ENCODE assay signal across 8 cellular contexts in the genomic region with DNA sequence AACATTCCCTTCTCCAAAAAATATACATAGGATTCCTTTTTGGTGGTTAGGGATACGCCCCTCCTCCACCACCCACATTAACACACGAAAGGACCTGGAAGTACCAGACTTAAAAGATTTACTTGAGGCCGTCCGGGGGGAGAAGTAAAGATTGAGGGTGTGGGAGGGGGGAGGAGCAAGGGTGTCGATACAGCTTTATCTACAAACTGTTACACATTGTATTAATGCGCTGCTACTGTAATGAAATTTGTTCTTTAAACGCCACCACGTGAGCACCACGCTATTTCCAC. TPM values are rescaled to one million over a fixed set of nuclear protein-coding genes. Genes with fewer than 3 reads are reported as not detected.
DNase-seq lines count a peak whose midpoint lies in the region; ATAC-seq and TF ChIP-seq lines count a peak whose summit lies in the region.

No MANE protein-coding gene starts in this region.

- peaks cover 44% of the 10 kb centered on the region for H3K4me1 Mint-ChIP-seq in activated T-cell treated with anti-CD3 and anti-CD28 coated beads, Interleukin-2, amount 50 U/mL, for 72 hours (ENCODE audit: low read depth)
- peaks cover 26% of the 10 kb centered on the region for H3K4me1 Mint-ChIP-seq in osteocyte (ENCODE audit: unreplicated experiment)

- H3K4me1 ChIP-seq in SJCRH30, result no peaks in the 10 kb centered on the region

- DNase-seq in activated T-cell treated with anti-CD3 and anti-CD28 coated beads, Interleukin-2, amount 50 U/mL, for 72 hours, result peak in 1 of 2 donors; percentile 1
- no peak for DNase-seq in activated T-cell treated with anti-CD3 and anti-CD28 coated beads, Interleukin-2, amount 50 U/mL, for 48 hours
- DNase-seq in SJCRH30 (peak in 1 of 2 experiments; percentile 19), epithelial cell of prostate (ENCODE audit: low read depth, low spot score) (no peak), osteocyte (ENCODE audit: extremely low spot score, unreplicated experiment) (no peak), SW480 (ENCODE audit: low spot score) (no peak), germinal center (ENCODE audit: low spot score) (no peak), NCI-H128 (lab: John Stamatoyannopoulos, UW; ENCODE audit: unreplicated experiment) (no peak)

- no peaks in the 10 kb centered on the region for H3K27me3 ChIP-seq in SJCRH30

- H3K36me3 Mint-ChIP-seq in activated T-cell treated with anti-CD3 and anti-CD28 coated beads, Interleukin-2, amount 50 U/mL, for 72 hours (ENCODE audit: insufficient read depth in 2 of 2), result peaks cover 12 to 33% of the 10 kb centered on the region in 2 donors
- peaks cover 14% of the 10 kb centered on the region for H3K36me3 Mint-ChIP-seq in osteocyte (ENCODE audit: unreplicated experiment)

- peaks cover 31% of the 10 kb centered on the region for H3K36me3 ChIP-seq in SJCRH30

- no peaks in the 10 kb centered on the region for H3K9me3 ChIP-seq in SJCRH30 (replicated peaks)

- H3K27ac Mint-ChIP-seq in activated T-cell treated with anti-CD3 and anti-CD28 coated beads, Interleukin-2, amount 50 U/mL, for 72 hours, result peak overlapping the region; percentile 96
- peak overlapping the region; percentile 97 for H3K27ac Mint-ChIP-seq in osteocyte (ENCODE audit: unreplicated experiment)

- H3K9me3 Mint-ChIP-seq in activated T-cell treated with anti-CD3 and anti-CD28 coated beads, Interleukin-2, amount 50 U/mL, for 72 hours, result no peaks in the 10 kb centered on the region
- no peaks in the 10 kb centered on the region for H3K9me3 Mint-ChIP-seq in osteocyte (ENCODE audit: unreplicated experiment)

- TF ChIP-seq CTCF in osteocyte (IDR thresholded peaks at IDR 0.05), result no peak

- no peaks in the 10 kb centered on the region for H3K27me3 Mint-ChIP-seq in activated T-cell treated with anti-CD3 and anti-CD28 coated beads, Interleukin-2, amount 50 U/mL, for 72 hours (ENCODE audit: low read depth)
- H3K27me3 Mint-ChIP-seq in osteocyte (ENCODE audit: unreplicated experiment), result no peaks in the 10 kb centered on the region

- peak overlapping the region; percentile 92 to 96 for H3K4me3 Mint-ChIP-seq in activated T-cell treated with anti-CD3 and anti-CD28 coated beads, Interleukin-2, amount 50 U/mL, for 72 hours
- peak overlapping the region; percentile 99 for H3K4me3 Mint-ChIP-seq in osteocyte (ENCODE audit: unreplicated experiment)

- H3K4me3 ChIP-seq in SJCRH30, result peak overlapping the region; percentile 77

- H3K27ac ChIP-seq in SJCRH30, result peak overlapping the region; percentile 74
- peak overlapping the region; percentile 62 for H3K27ac ChIP-seq in epithelial cell of prostate

- ATAC-seq in activated T-cell treated with anti-CD3 and anti-CD28 coated beads, Interleukin-2, amount 50 U/mL, for 72 hours (replicated peaks in 1 of 2), result no peak

RNA-seq across cellular contexts. Expression of a gene that starts 0.5 kb away (rescaled TPM):
- total RNA-seq in activated T-cell treated with anti-CD3 and anti-CD28 coated beads, Interleukin-2, amount 50 U/mL, for 72 hours, result 10 to 100 TPM; 22.2 to 31.7 TPM
- 21.9 and 25.9 TPM in 2 replicates for total RNA-seq in SJCRH30 (2014; rRNA removed; shearing (Covaris generic))
- total RNA-seq in osteocyte, result 14.0 and 14.9 TPM in 2 replicates

RNA-seq across cellular contexts. Expression of a gene that starts 0.7 kb away (rescaled TPM):
- 10 to 100 TPM; 62.6 to 78.2 TPM for total RNA-seq in activated T-cell treated with anti-CD3 and anti-CD28 coated beads, Interleukin-2, amount 50 U/mL, for 72 hours
- 65.3 and 74.1 TPM in 2 replicates for total RNA-seq in SJCRH30 (2014; rRNA removed; shearing (Covaris generic))
- 65.3 and 69.7 TPM in 2 replicates for total RNA-seq in osteocyte

RNA-seq across cellular contexts. Expression of a gene that starts 38.1 kb away (rescaled TPM):
- 100 to 1,000 TPM in 1 of 2 donors, 10 to 100 TPM in 1; 79.5 to 110 TPM for total RNA-seq in activated T-cell treated with anti-CD3 and anti-CD28 coated beads, Interleukin-2, amount 50 U/mL, for 72 hours
- total RNA-seq in SJCRH30 (2014; rRNA removed; shearing (Covaris generic)), result 59.3 and 62.4 TPM in 2 replicates
- total RNA-seq in osteocyte, result 16.7 and 17.8 TPM in 2 replicates

RNA-seq across cellular contexts. Expression of a gene that starts 44.5 kb away (rescaled TPM):
- total RNA-seq in activated T-cell treated with anti-CD3 and anti-CD28 coated beads, Interleukin-2, amount 50 U/mL, for 72 hours, result 10 to 100 TPM; 73.5 to 80.3 TPM
- 158 and 165 TPM in 2 replicates for total RNA-seq in SJCRH30 (2014; rRNA removed; shearing (Covaris generic))
- 49.7 and 59.4 TPM in 2 replicates for total RNA-seq in osteocyte
